Comparison of ENCODE assay signal across 11 cellular contexts in the genomic region with DNA sequence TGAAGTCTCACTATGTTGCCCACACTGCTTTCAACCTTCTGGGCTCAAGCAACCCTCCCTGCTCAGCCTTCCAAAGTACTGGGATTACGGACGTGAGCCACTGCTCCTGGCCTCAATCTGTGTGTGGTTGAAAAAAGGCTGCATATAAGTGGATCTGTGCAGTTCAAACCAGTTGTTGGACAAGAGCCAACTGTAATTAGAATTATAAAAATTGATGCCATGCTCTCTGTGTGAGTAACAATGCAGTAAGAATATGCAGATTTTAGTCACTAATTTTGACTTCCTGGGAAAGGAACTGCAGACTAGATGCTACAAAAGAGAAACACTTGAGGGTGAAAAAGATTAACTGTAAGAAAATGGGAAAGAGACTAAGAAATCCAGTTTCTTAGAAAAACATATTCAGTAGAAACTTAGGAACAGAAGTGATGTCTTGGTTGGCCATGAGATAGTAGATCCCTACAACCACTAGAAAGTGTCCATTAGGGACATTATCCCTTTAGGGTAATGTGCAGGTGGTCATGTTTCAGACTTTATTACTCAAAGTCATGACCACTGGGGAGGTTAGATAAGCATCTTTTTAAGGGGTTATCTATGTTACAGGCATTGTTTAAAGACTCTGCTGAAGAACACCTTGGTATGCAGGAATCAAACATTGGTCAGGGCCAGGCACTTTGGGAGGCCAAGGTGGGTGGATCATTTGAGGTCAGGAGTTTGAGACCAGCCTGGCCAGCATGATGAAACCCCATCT. TPM values are rescaled to one million over a fixed set of nuclear protein-coding genes. Genes with fewer than 3 reads are reported as not detected.
DNase-seq lines count a peak whose midpoint lies in the region; TF ChIP-seq lines count a peak whose summit lies in the region.
"Had no signal": no experiment of that assay in that cellular context is flagged by ENCODE, and none has a peak within 500 bp of the region (broad histone marks: within the 10 kb centered on the region; RNA-seq: fewer than 3 reads in every experiment).

No MANE protein-coding gene starts in this region.

- dilution Hi-C loops in mammary epithelial cell (cut with HindIII; ENCODE audit: low sequenced_read_pairs), result no loop called here

- peaks cover 93% of the 10 kb centered on the region for H3K79me2 ChIP-seq in mammary epithelial cell (ENCODE audit: insufficient read depth, low read length)

- peaks cover 9% of the 10 kb centered on the region for H3K36me3 Mint-ChIP-seq in activated naive CD8-positive, alpha-beta T cell
- peaks cover 17% of the 10 kb centered on the region for H3K36me3 Mint-ChIP-seq in activated naive CD8-positive, alpha-beta T cell treated with anti-CD3 and anti-CD28 coated beads for 36 hours

- H4K20me1 ChIP-seq in mammary epithelial cell (ENCODE audit: insufficient read depth, low read length), result no peaks in the 10 kb centered on the region

- H2AFZ ChIP-seq in mammary epithelial cell (ENCODE audit: low read depth, low read length), result no peak overlapping the region

- no peak for TF ChIP-seq POLR2A in testis (IDR thresholded peaks at IDR 0.05)

- H3K36me3 ChIP-seq in mammary epithelial cell (ENCODE audit: insufficient read depth, low read length) (peaks cover 13% of the 10 kb centered on the region), testis (ENCODE audit: low read depth, missing control alignments) (no peaks in the 10 kb centered on the region)

- no peaks in the 10 kb centered on the region for H3K27me3 ChIP-seq in mammary epithelial cell (ENCODE audit: insufficient read depth, low read length)
- no peaks in the 10 kb centered on the region for H3K27me3 ChIP-seq in testis
- H3K27me3 ChIP-seq: MG63 had no signal

- H3K27ac ChIP-seq in mammary epithelial cell (ENCODE audit: insufficient read depth, low read depth, low read length) (peak overlapping the region; percentile 4), testis (peak overlapping the region; percentile 7 to 25)

- H3K27me3 Mint-ChIP-seq in activated naive CD8-positive, alpha-beta T cell, result no peaks in the 10 kb centered on the region
- no peaks in the 10 kb centered on the region for H3K27me3 Mint-ChIP-seq in activated naive CD8-positive, alpha-beta T cell treated with anti-CD3 and anti-CD28 coated beads for 36 hours
- H3K27me3 Mint-ChIP-seq: CD4-positive, alpha-beta memory T cell had no signal

- no TSS peak for BruUV-seq in mammary epithelial cell (replicated peaks; lab: Mats Ljungman, UMichigan)

- WGBS in mammary epithelial cell (ENCODE audit: low coverage, missing lambda C conversion rate), result 65% methylated on average over 2 of the region's 2 CpGs
- WGBS in testis, 2 donors, result 50 to 75% methylated on average over 2 of the region's 2 CpGs

- H3K4me3 ChIP-seq in mammary epithelial cell (replicated peaks in 1 of 3; ENCODE audit: insufficient read depth in 1 of 3, low read depth in 2 of 3, low read length in 3 of 3) (no peak overlapping the region), testis (no peak overlapping the region)
- H3K4me3 ChIP-seq: MG63 had no signal

- H3K9me3 Mint-ChIP-seq in activated naive CD8-positive, alpha-beta T cell (ENCODE audit: low read depth), result no peaks in the 10 kb centered on the region
- H3K9me3 Mint-ChIP-seq in activated naive CD8-positive, alpha-beta T cell treated with anti-CD3 and anti-CD28 coated beads for 36 hours, result no peaks in the 10 kb centered on the region
- H3K9me3 Mint-ChIP-seq: CD4-positive, alpha-beta memory T cell had no signal

- no peak overlapping the region for H3K9ac ChIP-seq in mammary epithelial cell (ENCODE audit: insufficient read depth, low read length)

- DNase-seq in activated naive CD8-positive, alpha-beta T cell treated with anti-CD3 and anti-CD28 coated beads for 36 hours, result no peak
- peak; percentile 36 for DNase-seq in NCI-H146 (lab: John Stamatoyannopoulos, UW)
- no peak for DNase-seq in mammary epithelial cell
- DNase-seq in testis, result no peak
- no peak for DNase-seq in kidney glomerular epithelial cell (lab: John Stamatoyannopoulos, UW)
- DNase-seq in NCI-H1048 (lab: John Stamatoyannopoulos, UW), result no peak
- DNase-seq in superior temporal gyrus (ENCODE audit: extremely low spot score), result no peak
- DNase-seq: activated CD8-positive, alpha-beta memory T cell treated with anti-CD3 and anti-CD28 coated beads, Interleukin-2, amount 50 U/mL, for 4 hours; CD4-positive, alpha-beta memory T cell; MG63 had no signal

- CTCF ChIA-PET in mammary epithelial cell (lab: Charles Lee; ENCODE audit: low non-redundant PET), result no interaction called here

- TF ChIP-seq CTCF in mammary epithelial cell (conservative IDR thresholded peaks at IDR 0.05 in 1 of 2, IDR thresholded peaks at IDR 0.05 in 1 of 2; ENCODE audit: extremely low read depth in 1 of 2, insufficient read depth in 1 of 2, low read depth in 1 of 2, low read length in 2 of 2) (no peak), testis (IDR thresholded peaks at IDR 0.05) (no peak)

- H3K9me3 ChIP-seq in mammary epithelial cell (replicated peaks; ENCODE audit: insufficient read depth, low read length), result no peaks in the 10 kb centered on the region
- H3K9me3 ChIP-seq in testis, result no peaks in the 10 kb centered on the region
- H3K9me3 ChIP-seq: MG63 had no signal

- H3K4me1 ChIP-seq in mammary epithelial cell (ENCODE audit: insufficient read depth, low read length) (peaks cover 39% of the 10 kb centered on the region), testis (peaks cover 25% of the 10 kb centered on the region)

- H3K27ac Mint-ChIP-seq in activated naive CD8-positive, alpha-beta T cell, result peak overlapping the region; percentile 24
- no peak overlapping the region for H3K27ac Mint-ChIP-seq in activated naive CD8-positive, alpha-beta T cell treated with anti-CD3 and anti-CD28 coated beads for 36 hours

- no peak overlapping the region for H3K4me3 Mint-ChIP-seq in activated naive CD8-positive, alpha-beta T cell
- H3K4me3 Mint-ChIP-seq in activated naive CD8-positive, alpha-beta T cell treated with anti-CD3 and anti-CD28 coated beads for 36 hours, result no peak overlapping the region

- H3K4me2 ChIP-seq in mammary epithelial cell (ENCODE audit: insufficient read depth, low read depth, low read length), result no peak overlapping the region

- intact Hi-C loops in mammary epithelial cell (cut with micrococcal nuclease), result no loop called here
- intact Hi-C loops in testis (cut with DNase I; ENCODE audit: low total_unique reads), result no loop called here

- in situ Hi-C loops in mammary epithelial cell (cut with MboI; ENCODE audit: low sequenced_read_pairs in 2 of 2), result no loop called here

- H3K4me1 Mint-ChIP-seq in activated naive CD8-positive, alpha-beta T cell (ENCODE audit: low read depth), result peaks cover 38% of the 10 kb centered on the region
- peaks cover 28% of the 10 kb centered on the region for H3K4me1 Mint-ChIP-seq in activated naive CD8-positive, alpha-beta T cell treated with anti-CD3 and anti-CD28 coated beads for 36 hours

RNA-seq across cellular contexts. Expression of a gene that starts 26.3 kb away (rescaled TPM):
- 10 to 100 TPM; 45.1 to 55.2 TPM for total RNA-seq in activated naive CD8-positive, alpha-beta T cell treated with anti-CD3 and anti-CD28 coated beads for 36 hours
- total RNA-seq in mammary epithelial cell (100 to 1,000 TPM in 1 of 2 donors, 10 to 100 TPM in 1; 91.4 to 127 TPM), testis (100 to 1,000 TPM in 1 of 2 donors, 10 to 100 TPM in 1; 88.1 to 107 TPM)
- polyA plus RNA-seq in mammary epithelial cell (25.0 TPM), testis (ENCODE audit: insufficient read depth, low read depth, low replicate concordance) (75.4 TPM)
- 52.5 TPM for polyA minus RNA-seq in mammary epithelial cell
